15 cellular contexts compared by ENCODE assay signal in the genomic region with DNA sequence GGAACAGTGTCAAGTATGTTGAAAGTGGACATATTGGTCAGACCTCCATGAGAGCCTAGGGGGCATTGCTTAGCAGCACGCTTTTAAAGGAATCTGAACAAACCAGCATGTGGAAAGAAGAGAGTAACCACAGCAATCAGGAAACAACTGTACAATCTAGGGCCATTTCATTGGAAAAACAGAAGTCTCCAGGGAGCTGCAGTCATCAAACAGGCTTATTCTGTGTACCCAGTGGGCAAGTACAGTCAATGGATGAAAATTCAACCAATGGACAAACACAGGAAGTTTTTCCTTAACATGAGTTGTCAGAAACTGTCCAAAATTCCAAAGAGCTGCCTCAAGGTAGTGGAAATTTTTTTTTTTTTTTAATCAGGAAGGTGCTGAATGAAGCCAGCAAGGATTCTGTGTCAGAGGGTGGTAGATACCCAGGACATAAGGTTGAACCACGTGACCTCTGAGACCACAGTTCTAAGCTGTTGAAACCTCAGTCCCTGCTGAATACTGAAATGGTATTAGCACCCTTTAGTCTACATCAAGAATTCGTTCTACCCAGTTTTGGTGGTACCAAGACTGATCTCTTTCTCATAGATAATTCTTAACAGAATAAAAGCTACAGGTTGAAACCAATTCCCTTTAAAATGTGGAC. TPM values are rescaled to one million over a fixed set of nuclear protein-coding genes. Genes with fewer than 3 reads are reported as not detected.
DNase-seq lines count a peak whose midpoint lies in the region; ATAC-seq and TF ChIP-seq lines count a peak whose summit lies in the region.
"Had no signal": no experiment of that assay in that cellular context is flagged by ENCODE, and none has a peak within 500 bp of the region (broad histone marks: within the 10 kb centered on the region; RNA-seq: fewer than 3 reads in every experiment).

No MANE protein-coding gene starts in this region.

- peaks cover 17% of the 10 kb centered on the region for H3K4me1 ChIP-seq in body of pancreas
- H3K4me1 ChIP-seq: testis had no signal

- intact Hi-C loops in body of pancreas (cut with DNase I) = no loop called here

- no peak for ATAC-seq in activated CD8-positive, alpha-beta T cell treated with anti-CD3 and anti-CD28 coated beads, Interleukin-2, amount 10 ng/mL, durations not matched to agents 7 days and 5 days
- ATAC-seq in body of pancreas = no peak
- ATAC-seq in GM18868 (IDR thresholded peaks at IDR 0.05; ENCODE audit: unreplicated experiment) = no peak
- ATAC-seq in HG02623 (IDR thresholded peaks at IDR 0.05; ENCODE audit: unreplicated experiment) = no peak
- ATAC-seq: activated CD4-positive, alpha-beta T cell treated with anti-CD3 and anti-CD28 coated beads for 36 hours had no signal

- no peaks in the 10 kb centered on the region for H3K27me3 ChIP-seq in body of pancreas
- H3K27me3 ChIP-seq: testis had no signal

- H3K4me3 ChIP-seq in AG10803 (ENCODE audit: low read length) (no peak overlapping the region), astrocyte of the spinal cord (ENCODE audit: low read depth, low read length) (no peak overlapping the region), body of pancreas (no peak overlapping the region)
- H3K4me3 ChIP-seq: SK-N-MC, testis had no signal

- TF ChIP-seq CTCF in AG10803 (conservative IDR thresholded peaks at IDR 0.05; ENCODE audit: low read length) = peak; percentile 26; the same call in 1 of the 2 replicates
- peak; percentile 8 for TF ChIP-seq CTCF in astrocyte of the spinal cord (IDR thresholded peaks at IDR 0.05; ENCODE audit: low read depth, low read length)
- no peak for TF ChIP-seq CTCF in body of pancreas (IDR thresholded peaks at IDR 0.05)

- POLR2A ChIA-PET in activated CD8-positive, alpha-beta T cell treated with anti-CD3 and anti-CD28 coated beads, Interleukin-2, amount 10 ng/mL, durations not matched to agents 7 days and 5 days (lab: Charles Lee) = no interaction called here

- H3K9me3 Mint-ChIP-seq in IgD-negative memory B cell = no peaks in the 10 kb centered on the region
- H3K9me3 Mint-ChIP-seq in activated CD8-positive, alpha-beta T cell treated with anti-CD3 and anti-CD28 coated beads, Interleukin-2, amount 10 ng/mL, durations not matched to agents 7 days and 5 days (ENCODE audit: insufficient read depth) = no peaks in the 10 kb centered on the region
- H3K9me3 Mint-ChIP-seq: central memory CD8-positive, alpha-beta T cell had no signal

- peaks cover 28% of the 10 kb centered on the region for H3K27me3 Mint-ChIP-seq in IgD-negative memory B cell
- peaks cover 30% of the 10 kb centered on the region for H3K27me3 Mint-ChIP-seq in activated CD8-positive, alpha-beta T cell treated with anti-CD3 and anti-CD28 coated beads, Interleukin-2, amount 10 ng/mL, durations not matched to agents 7 days and 5 days (ENCODE audit: low read depth)
- H3K27me3 Mint-ChIP-seq: central memory CD8-positive, alpha-beta T cell had no signal

- no peak overlapping the region for H3K27ac ChIP-seq in body of pancreas
- H3K27ac ChIP-seq: SK-N-MC, testis had no signal

- CTCF ChIA-PET in activated CD8-positive, alpha-beta T cell treated with anti-CD3 and anti-CD28 coated beads, Interleukin-2, amount 10 ng/mL, durations not matched to agents 7 days and 5 days (lab: Charles Lee) = interaction anchor here (1.0 to 2.5 kb wide), 3 partner anchors 45 to 151 kb away, joined by 3 to 9 read pairs (median 3); no protein-coding TSS in a partner anchor

- 77 to 79% methylated on average over 3 of the region's 3 CpGs for WGBS in body of pancreas, 2 donors

- TF ChIP-seq POLR2A in body of pancreas (IDR thresholded peaks at IDR 0.05) = no peak

- H3K4me1 Mint-ChIP-seq in IgD-negative memory B cell = peaks cover 8 to 12% (median 11%) of the 10 kb centered on the region in 3 donors
- H3K4me1 Mint-ChIP-seq in activated CD8-positive, alpha-beta T cell treated with anti-CD3 and anti-CD28 coated beads, Interleukin-2, amount 10 ng/mL, durations not matched to agents 7 days and 5 days (ENCODE audit: low read depth) = peaks cover 32% of the 10 kb centered on the region

- no peaks in the 10 kb centered on the region for H3K36me3 ChIP-seq in body of pancreas (replicated peaks in 1 of 2; ENCODE audit: insufficient read depth in 1 of 2, low read depth in 2 of 2)

- peak overlapping the region in 2 of 3 donors; percentile 48 to 64 for H3K27ac Mint-ChIP-seq in IgD-negative memory B cell
- H3K27ac Mint-ChIP-seq in activated CD8-positive, alpha-beta T cell treated with anti-CD3 and anti-CD28 coated beads, Interleukin-2, amount 10 ng/mL, durations not matched to agents 7 days and 5 days = no peak overlapping the region
- H3K27ac Mint-ChIP-seq: activated CD4-positive, alpha-beta T cell treated with anti-CD3 and anti-CD28 coated beads for 36 hours; CD4-positive, alpha-beta memory T cell; progenitor cell of endocrine pancreas had no signal

- H3K4me3 Mint-ChIP-seq in IgD-negative memory B cell = peak overlapping the region in 1 of 4 donors; percentile 72
- no peak overlapping the region for H3K4me3 Mint-ChIP-seq in activated CD8-positive, alpha-beta T cell treated with anti-CD3 and anti-CD28 coated beads, Interleukin-2, amount 10 ng/mL, durations not matched to agents 7 days and 5 days
- H3K4me3 Mint-ChIP-seq: activated CD4-positive, alpha-beta T cell treated with anti-CD3 and anti-CD28 coated beads for 36 hours; CD4-positive, alpha-beta memory T cell; central memory CD8-positive, alpha-beta T cell had no signal

- in situ Hi-C loops in astrocyte of the spinal cord (cut with HindIII; ENCODE audit: low sequenced_read_pairs) = no loop called here

- DNase-seq in AG10803 (ENCODE audit: low read depth) = peak; percentile 91
- peak; percentile 84 for DNase-seq in astrocyte of the spinal cord (ENCODE audit: low read depth, low spot score)
- DNase-seq in islet precursor cell = peak; percentile 65
- no peak for DNase-seq in activated CD8-positive, alpha-beta T cell treated with anti-CD3 and anti-CD28 coated beads, Interleukin-2, amount 10 ng/mL, durations not matched to agents 7 days and 5 days
- DNase-seq in body of pancreas = no peak
- DNase-seq: activated CD4-positive, alpha-beta T cell treated with anti-CD3 and anti-CD28 coated beads for 36 hours; CD4-positive, alpha-beta memory T cell; NCI-H524 treated with DMSO at 0.1 percent for 48 hours; testis had no signal

- H3K9me3 ChIP-seq in body of pancreas = no peaks in the 10 kb centered on the region
- H3K9me3 ChIP-seq: testis had no signal

- peaks cover 4% of the 10 kb centered on the region for H3K36me3 Mint-ChIP-seq in IgD-negative memory B cell
- no peaks in the 10 kb centered on the region for H3K36me3 Mint-ChIP-seq in activated CD8-positive, alpha-beta T cell treated with anti-CD3 and anti-CD28 coated beads, Interleukin-2, amount 10 ng/mL, durations not matched to agents 7 days and 5 days (ENCODE audit: low read depth)

RNA-seq across cellular contexts. Expression of a gene that starts 4.4 kb away (rescaled TPM):
- 28.6 TPM for polyA plus RNA-seq in IgD-negative memory B cell
- total RNA-seq in activated CD8-positive, alpha-beta T cell treated with anti-CD3 and anti-CD28 coated beads, Interleukin-2, amount 10 ng/mL, durations not matched to agents 7 days and 5 days = 10 to 100 TPM; 72.2 to 76.6 TPM
- total RNA-seq in body of pancreas = 10 to 100 TPM; 45.8 to 48.8 TPM

Comparison
In these comparisons a context has a peak if more than half of its experiments do, and no peak if none do; other contexts are left out.
1. DNase-seq: peak in AG10803 (single experiment), astrocyte of the spinal cord (single experiment) and islet precursor cell (single experiment); none in activated CD8-positive, alpha-beta T cell treated with anti-CD3 and anti-CD28 coated beads, Interleukin-2, amount 10 ng/mL, durations not matched to agents 7 days and 5 days (single experiment) and body of pancreas (0 of 4).
2. CTCF ChIP-seq: peak in AG10803 (single experiment) and astrocyte of the spinal cord (single experiment); none in body of pancreas (0 of 7).